In the genomic region with DNA sequence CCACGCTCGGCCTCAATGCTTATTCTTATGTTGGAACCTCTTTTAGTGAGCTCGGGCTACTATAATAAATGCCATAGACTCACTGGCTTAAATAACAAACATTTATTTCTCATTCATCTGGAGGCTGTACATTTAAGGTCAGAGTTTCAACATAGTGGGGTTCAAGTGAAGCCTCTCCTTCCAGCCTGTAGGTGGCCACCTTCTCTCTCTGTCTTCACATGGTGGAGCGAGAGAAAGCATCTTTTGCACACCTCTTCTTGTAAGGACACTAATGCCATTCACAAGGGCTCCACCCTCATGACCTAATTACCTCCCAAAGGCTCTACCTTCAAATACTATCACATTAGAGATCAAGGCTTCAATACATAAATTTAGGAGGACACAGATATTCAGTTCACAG, we compare ENCODE assay signal across 15 cellular contexts.
A peak's percentile ranks its signal among the peaks of the same experiment; 100 is the strongest.
DNase-seq lines count a peak whose midpoint lies in the region; ATAC-seq, FAIRE-seq and TF ChIP-seq lines count a peak whose summit lies in the region.
"Had no signal": no experiment of that assay in that cellular context is flagged by ENCODE, and none has a peak within 500 bp of the region (broad histone marks: within the 10 kb centered on the region; RNA-seq: fewer than 3 reads in every experiment).

No MANE protein-coding gene starts in this region.

- no peak for ATAC-seq in GM21528 (IDR thresholded peaks at IDR 0.05; ENCODE audit: low FRiP score, unreplicated experiment)
- ATAC-seq in GM18868 (IDR thresholded peaks at IDR 0.05; ENCODE audit: unreplicated experiment) = no peak
- ATAC-seq: Panc1 had no signal

- TF ChIP-seq POLR2A in NB4 (IDR thresholded peaks at IDR 0.05; ENCODE audit: extremely low read depth, insufficient read length) = no peak

- H3K27me3 ChIP-seq in iPS DF 6.9 (ENCODE audit: control insufficient read depth, insufficient read depth, low read length) = no peaks in the 10 kb centered on the region

- TF ChIP-seq CTCF in C4-2B (conservative IDR thresholded peaks at IDR 0.05) (peak; percentile 24), NB4 (IDR thresholded peaks at IDR 0.05; ENCODE audit: low read depth, low read length) (peak; percentile 26)

- H3K4me3 ChIP-seq in NB4 (ENCODE audit: low read depth, low read length) (no peak overlapping the region), iPS DF 6.9 (ENCODE audit: low read length) (no peak overlapping the region)
- H3K4me3 ChIP-seq: SK-N-MC had no signal

- H3K27ac ChIP-seq in C4-2B (no peak overlapping the region), iPS DF 6.9 (ENCODE audit: low read length) (no peak overlapping the region)
- H3K27ac ChIP-seq: SK-N-MC had no signal

- H3K4me1 ChIP-seq in iPS DF 6.9 (ENCODE audit: control insufficient read depth, insufficient read depth, low read length) = no peaks in the 10 kb centered on the region; the same call in 1 of the 2 replicates

- H3K9me3 ChIP-seq in iPS DF 6.9 (ENCODE audit: control insufficient read depth, insufficient read depth, low read length) = no peaks in the 10 kb centered on the region

- whole genome bisulfite sequencing in iPS DF 6.9 (ENCODE audit: insufficient coverage, insufficient read length) = no CpG with 5 or more reads among the region's 4 CpGs

- FAIRE-seq in frontal cortex (lab: Jason Lieb, UNC) = no peak
- FAIRE-seq: GM12891 had no signal

- no peaks in the 10 kb centered on the region for H3K36me3 ChIP-seq in iPS DF 6.9 (ENCODE audit: control insufficient read depth, insufficient read depth, low read length)

- DNase-seq in NB4 (ENCODE audit: low read depth) (peak; percentile 3), amniotic epithelial cell (ENCODE audit: low read depth) (peak; percentile 1), iPS DF 6.9 (ENCODE audit: low read depth, low spot score) (peak; percentile 16), frontal cortex (ENCODE audit: low spot score in 2 of 2) (no peak)
- DNase-seq: HFFc6, KBM-7, NCI-H187 treated with DMSO at 0.1 percent for 48 hours, NCI-H526, T-helper 1 cell had no signal

Comparison
In these comparisons a context has a peak if more than half of its experiments do, and no peak if none do; other contexts are left out.
1. DNase-seq: peak in NB4 (single experiment), amniotic epithelial cell (single experiment) and iPS DF 6.9 (single experiment); none in frontal cortex (0 of 2).